Comparison of ENCODE assay signal across 1 cellular context in the genomic region with DNA sequence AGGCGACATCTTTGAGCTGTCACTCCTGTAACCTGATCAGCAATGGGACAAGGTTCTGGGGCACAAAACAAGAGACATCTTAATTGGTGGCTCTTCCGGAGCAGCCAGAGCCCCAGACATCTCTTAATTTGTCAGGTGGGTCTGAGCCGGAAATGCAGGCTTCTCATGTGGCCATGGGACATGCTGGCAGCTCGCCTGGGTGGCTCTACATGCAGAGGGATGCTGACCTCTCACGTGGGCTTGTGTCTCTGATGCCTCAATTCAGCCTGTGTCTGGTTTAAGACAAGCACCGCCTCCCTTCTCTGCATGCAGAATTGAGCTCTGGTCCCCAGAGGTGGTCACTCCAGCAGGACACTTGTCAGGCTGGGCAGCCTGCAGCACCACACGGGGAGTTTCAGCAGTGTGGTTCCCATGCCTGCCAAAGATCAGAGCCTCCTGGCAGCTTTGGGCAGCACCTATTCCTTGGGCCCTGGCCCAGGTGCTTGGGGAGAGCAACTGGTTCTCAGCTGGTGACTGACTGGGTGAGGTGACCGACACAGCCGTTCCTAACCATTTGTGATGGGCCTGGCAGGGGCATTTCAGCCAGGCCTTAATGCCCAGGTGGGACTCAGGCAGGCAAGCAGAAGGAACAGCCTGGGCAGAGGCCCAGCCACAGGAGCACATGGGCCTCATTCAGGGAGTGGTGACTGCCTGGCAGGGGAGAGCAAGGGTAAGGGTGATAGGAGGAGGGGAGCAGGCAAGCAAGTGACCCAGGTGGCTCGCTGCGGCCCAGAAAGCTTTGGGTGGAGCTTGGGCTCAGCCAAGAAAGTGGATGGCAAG.
TF ChIP-seq lines count a peak whose summit lies in the region.

No MANE protein-coding gene starts in this region.

TF ChIP-seq in HepG2, 621 proteins besides CTCF, POLR2A, EP300 and RAD21:
- no peak for TF ChIP-seq REL (CRISPR knock-in tag; conservative IDR thresholded peaks at IDR 0.05)
- no peak for TF ChIP-seq CENPX (CRISPR knock-in tag; IDR thresholded peaks at IDR 0.05)
- TF ChIP-seq BHLHE40 (IDR thresholded peaks at IDR 0.05; ENCODE audit: low read length), result no peak
- TF ChIP-seq, protein P1, sequence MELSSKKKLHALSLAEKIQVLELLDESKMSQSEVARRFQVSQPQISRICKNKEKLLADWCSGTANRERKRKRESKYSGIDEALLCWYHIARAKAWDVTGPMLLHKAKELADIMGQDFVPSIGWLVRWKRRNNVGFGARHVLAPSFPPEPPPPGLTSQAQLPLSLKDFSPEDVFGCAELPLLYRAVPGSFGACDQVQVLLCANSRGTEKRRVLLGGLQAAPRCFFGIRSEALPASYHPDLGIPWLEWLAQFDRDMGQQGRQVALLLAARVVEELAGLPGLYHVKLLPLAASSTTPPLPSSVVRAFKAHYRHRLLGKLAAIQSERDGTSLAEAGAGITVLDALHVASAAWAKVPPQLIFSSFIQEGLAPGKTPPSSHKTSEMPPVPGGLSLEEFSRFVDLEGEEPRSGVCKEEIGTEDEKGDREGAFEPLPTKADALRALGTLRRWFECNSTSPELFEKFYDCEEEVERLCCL (CRISPR knock-in tag; IDR thresholded peaks at IDR 0.05; ENCODE audit: borderline replicate concordance), result no peak
- no peak for TF ChIP-seq PHF8 (CRISPR knock-in tag; IDR thresholded peaks at IDR 0.05)
- TF ChIP-seq ZNF138 (CRISPR knock-in tag; IDR thresholded peaks at IDR 0.05; ENCODE audit: low read depth), result no peak
